Comparison of ENCODE assay signal across 1 cellular context in genomic region chr6:33357160-33357871, GRCh38.
TF ChIP-seq lines count a peak whose summit lies in the region.
"Not testable (repeated sequence)": the region's sequence is repeated elsewhere in the genome, so short reads cannot be mapped to it uniquely, and the experiment has no call there.

No MANE protein-coding gene starts in this region.

TF ChIP-seq in K562, 482 proteins besides CTCF, POLR2A, EP300 and RAD21 (continues in another document):
- TF ChIP-seq, protein P1, sequence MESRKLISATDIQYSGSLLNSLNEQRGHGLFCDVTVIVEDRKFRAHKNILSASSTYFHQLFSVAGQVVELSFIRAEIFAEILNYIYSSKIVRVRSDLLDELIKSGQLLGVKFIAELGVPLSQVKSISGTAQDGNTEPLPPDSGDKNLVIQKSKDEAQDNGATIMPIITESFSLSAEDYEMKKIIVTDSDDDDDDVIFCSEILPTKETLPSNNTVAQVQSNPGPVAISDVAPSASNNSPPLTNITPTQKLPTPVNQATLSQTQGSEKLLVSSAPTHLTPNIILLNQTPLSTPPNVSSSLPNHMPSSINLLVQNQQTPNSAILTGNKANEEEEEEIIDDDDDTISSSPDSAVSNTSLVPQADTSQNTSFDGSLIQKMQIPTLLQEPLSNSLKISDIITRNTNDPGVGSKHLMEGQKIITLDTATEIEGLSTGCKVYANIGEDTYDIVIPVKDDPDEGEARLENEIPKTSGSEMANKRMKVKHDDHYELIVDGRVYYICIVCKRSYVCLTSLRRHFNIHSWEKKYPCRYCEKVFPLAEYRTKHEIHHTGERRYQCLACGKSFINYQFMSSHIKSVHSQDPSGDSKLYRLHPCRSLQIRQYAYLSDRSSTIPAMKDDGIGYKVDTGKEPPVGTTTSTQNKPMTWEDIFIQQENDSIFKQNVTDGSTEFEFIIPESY (CRISPR knock-in tag; IDR thresholded peaks at IDR 0.05), result peak; percentile 66; the same call in 1 of the 2 replicates
- TF ChIP-seq, protein P2, sequence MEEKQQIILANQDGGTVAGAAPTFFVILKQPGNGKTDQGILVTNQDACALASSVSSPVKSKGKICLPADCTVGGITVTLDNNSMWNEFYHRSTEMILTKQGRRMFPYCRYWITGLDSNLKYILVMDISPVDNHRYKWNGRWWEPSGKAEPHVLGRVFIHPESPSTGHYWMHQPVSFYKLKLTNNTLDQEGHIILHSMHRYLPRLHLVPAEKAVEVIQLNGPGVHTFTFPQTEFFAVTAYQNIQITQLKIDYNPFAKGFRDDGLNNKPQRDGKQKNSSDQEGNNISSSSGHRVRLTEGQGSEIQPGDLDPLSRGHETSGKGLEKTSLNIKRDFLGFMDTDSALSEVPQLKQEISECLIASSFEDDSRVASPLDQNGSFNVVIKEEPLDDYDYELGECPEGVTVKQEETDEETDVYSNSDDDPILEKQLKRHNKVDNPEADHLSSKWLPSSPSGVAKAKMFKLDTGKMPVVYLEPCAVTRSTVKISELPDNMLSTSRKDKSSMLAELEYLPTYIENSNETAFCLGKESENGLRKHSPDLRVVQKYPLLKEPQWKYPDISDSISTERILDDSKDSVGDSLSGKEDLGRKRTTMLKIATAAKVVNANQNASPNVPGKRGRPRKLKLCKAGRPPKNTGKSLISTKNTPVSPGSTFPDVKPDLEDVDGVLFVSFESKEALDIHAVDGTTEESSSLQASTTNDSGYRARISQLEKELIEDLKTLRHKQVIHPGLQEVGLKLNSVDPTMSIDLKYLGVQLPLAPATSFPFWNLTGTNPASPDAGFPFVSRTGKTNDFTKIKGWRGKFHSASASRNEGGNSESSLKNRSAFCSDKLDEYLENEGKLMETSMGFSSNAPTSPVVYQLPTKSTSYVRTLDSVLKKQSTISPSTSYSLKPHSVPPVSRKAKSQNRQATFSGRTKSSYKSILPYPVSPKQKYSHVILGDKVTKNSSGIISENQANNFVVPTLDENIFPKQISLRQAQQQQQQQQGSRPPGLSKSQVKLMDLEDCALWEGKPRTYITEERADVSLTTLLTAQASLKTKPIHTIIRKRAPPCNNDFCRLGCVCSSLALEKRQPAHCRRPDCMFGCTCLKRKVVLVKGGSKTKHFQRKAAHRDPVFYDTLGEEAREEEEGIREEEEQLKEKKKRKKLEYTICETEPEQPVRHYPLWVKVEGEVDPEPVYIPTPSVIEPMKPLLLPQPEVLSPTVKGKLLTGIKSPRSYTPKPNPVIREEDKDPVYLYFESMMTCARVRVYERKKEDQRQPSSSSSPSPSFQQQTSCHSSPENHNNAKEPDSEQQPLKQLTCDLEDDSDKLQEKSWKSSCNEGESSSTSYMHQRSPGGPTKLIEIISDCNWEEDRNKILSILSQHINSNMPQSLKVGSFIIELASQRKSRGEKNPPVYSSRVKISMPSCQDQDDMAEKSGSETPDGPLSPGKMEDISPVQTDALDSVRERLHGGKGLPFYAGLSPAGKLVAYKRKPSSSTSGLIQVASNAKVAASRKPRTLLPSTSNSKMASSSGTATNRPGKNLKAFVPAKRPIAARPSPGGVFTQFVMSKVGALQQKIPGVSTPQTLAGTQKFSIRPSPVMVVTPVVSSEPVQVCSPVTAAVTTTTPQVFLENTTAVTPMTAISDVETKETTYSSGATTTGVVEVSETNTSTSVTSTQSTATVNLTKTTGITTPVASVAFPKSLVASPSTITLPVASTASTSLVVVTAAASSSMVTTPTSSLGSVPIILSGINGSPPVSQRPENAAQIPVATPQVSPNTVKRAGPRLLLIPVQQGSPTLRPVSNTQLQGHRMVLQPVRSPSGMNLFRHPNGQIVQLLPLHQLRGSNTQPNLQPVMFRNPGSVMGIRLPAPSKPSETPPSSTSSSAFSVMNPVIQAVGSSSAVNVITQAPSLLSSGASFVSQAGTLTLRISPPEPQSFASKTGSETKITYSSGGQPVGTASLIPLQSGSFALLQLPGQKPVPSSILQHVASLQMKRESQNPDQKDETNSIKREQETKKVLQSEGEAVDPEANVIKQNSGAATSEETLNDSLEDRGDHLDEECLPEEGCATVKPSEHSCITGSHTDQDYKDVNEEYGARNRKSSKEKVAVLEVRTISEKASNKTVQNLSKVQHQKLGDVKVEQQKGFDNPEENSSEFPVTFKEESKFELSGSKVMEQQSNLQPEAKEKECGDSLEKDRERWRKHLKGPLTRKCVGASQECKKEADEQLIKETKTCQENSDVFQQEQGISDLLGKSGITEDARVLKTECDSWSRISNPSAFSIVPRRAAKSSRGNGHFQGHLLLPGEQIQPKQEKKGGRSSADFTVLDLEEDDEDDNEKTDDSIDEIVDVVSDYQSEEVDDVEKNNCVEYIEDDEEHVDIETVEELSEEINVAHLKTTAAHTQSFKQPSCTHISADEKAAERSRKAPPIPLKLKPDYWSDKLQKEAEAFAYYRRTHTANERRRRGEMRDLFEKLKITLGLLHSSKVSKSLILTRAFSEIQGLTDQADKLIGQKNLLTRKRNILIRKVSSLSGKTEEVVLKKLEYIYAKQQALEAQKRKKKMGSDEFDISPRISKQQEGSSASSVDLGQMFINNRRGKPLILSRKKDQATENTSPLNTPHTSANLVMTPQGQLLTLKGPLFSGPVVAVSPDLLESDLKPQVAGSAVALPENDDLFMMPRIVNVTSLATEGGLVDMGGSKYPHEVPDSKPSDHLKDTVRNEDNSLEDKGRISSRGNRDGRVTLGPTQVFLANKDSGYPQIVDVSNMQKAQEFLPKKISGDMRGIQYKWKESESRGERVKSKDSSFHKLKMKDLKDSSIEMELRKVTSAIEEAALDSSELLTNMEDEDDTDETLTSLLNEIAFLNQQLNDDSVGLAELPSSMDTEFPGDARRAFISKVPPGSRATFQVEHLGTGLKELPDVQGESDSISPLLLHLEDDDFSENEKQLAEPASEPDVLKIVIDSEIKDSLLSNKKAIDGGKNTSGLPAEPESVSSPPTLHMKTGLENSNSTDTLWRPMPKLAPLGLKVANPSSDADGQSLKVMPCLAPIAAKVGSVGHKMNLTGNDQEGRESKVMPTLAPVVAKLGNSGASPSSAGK (IDR thresholded peaks at IDR 0.05), result peak; percentile 72
- TF ChIP-seq HDAC2 (IDR thresholded peaks at IDR 0.05) (0 out of 2 replicates have a peak, but pooled peaks have one; percentile 29), CBFA2T2 (conservative IDR thresholded peaks at IDR 0.05) (peak; percentile 85), HDAC1 (IDR thresholded peaks at IDR 0.05) (peak in 1 of 2 experiments; percentile 47; a peak in 1 of 4 replicates), NCOR1 (IDR thresholded peaks at IDR 0.05) (peak; percentile 76), ZNF384 (IDR thresholded peaks at IDR 0.05; ENCODE audit: low read depth, low read length) (peak; percentile 57), ARID1B (IDR thresholded peaks at IDR 0.05) (peak; percentile 75), MYNN (IDR thresholded peaks at IDR 0.05) (peak; percentile 55; the same call in 1 of the 2 replicates), TAL1 (IDR thresholded peaks at IDR 0.05) (peak; percentile 78), MAX (CRISPR knock-in tag; IDR thresholded peaks at IDR 0.05) (peak; percentile 88), TCF3 (CRISPR knock-in tag; IDR thresholded peaks at IDR 0.05) (peak; percentile 80), HMBOX1 (IDR thresholded peaks at IDR 0.05) (peak; percentile 60; the same call in 1 of the 2 replicates), NFIC (IDR thresholded peaks at IDR 0.05) (peak; percentile 63), L3MBTL2 (IDR thresholded peaks at IDR 0.05) (peak; percentile 51; the same call in 1 of the 2 replicates), MTA2 (IDR thresholded peaks at IDR 0.05; ENCODE audit: low read depth) (peak; percentile 42; the same call in 1 of the 2 replicates), TEAD4 (IDR thresholded peaks at IDR 0.05; ENCODE audit: low read length) (peak; percentile 51; the same call in 1 of the 2 replicates), FOXK2 (conservative IDR thresholded peaks at IDR 0.05 in 1 of 2, IDR thresholded peaks at IDR 0.05 in 1 of 2; ENCODE audit: low read depth in 2 of 2) (peak in 1 of 2 experiments; percentile 13; a peak in 1 of 4 replicates), HDAC3 (IDR thresholded peaks at IDR 0.05; ENCODE audit: borderline replicate concordance, partially characterized antibody) (peak; percentile 22), POLR2AphosphoS5 (IDR thresholded peaks at IDR 0.05; ENCODE audit: control insufficient read depth, insufficient read depth, low read depth, low read length) (0 out of 2 replicates have a peak, but pooled peaks have one; percentile 40), SMARCA4 (IDR thresholded peaks at IDR 0.05) (peak; percentile 44), SOX6 (IDR thresholded peaks at IDR 0.05) (peak; percentile 52; the same call in 1 of the 2 replicates), KDM1A (IDR thresholded peaks at IDR 0.05) (peak in 1 of 2 experiments; percentile 64; a peak in 1 of 4 replicates), DPF2 (IDR thresholded peaks at IDR 0.05) (peak; percentile 55), ID3 (tag; IDR thresholded peaks at IDR 0.05) (peak; percentile 53; the same call in 1 of the 2 replicates), KLF13 (tag; IDR thresholded peaks at IDR 0.05; ENCODE audit: borderline replicate concordance, low read depth) (0 out of 2 replicates have a peak, but pooled peaks have one; percentile 19), EP400 (IDR thresholded peaks at IDR 0.05) (peak; percentile 38; the same call in 1 of the 2 replicates), CBFA2T3 (IDR thresholded peaks at IDR 0.05) (peak; percentile 89), CXXC5 (CRISPR knock-in tag; IDR thresholded peaks at IDR 0.05) (0 out of 2 replicates have a peak, but pooled peaks have one; percentile 8)
- TF ChIP-seq MYNN (CRISPR knock-in tag; IDR thresholded peaks at IDR 0.05); TEAD4 (CRISPR knock-in tag; IDR thresholded peaks at IDR 0.05; ENCODE audit: borderline replicate concordance); ID3 (CRISPR knock-in tag; IDR thresholded peaks at IDR 0.05): not testable (repeated sequence)
- TF ChIP-seq, protein P3, sequence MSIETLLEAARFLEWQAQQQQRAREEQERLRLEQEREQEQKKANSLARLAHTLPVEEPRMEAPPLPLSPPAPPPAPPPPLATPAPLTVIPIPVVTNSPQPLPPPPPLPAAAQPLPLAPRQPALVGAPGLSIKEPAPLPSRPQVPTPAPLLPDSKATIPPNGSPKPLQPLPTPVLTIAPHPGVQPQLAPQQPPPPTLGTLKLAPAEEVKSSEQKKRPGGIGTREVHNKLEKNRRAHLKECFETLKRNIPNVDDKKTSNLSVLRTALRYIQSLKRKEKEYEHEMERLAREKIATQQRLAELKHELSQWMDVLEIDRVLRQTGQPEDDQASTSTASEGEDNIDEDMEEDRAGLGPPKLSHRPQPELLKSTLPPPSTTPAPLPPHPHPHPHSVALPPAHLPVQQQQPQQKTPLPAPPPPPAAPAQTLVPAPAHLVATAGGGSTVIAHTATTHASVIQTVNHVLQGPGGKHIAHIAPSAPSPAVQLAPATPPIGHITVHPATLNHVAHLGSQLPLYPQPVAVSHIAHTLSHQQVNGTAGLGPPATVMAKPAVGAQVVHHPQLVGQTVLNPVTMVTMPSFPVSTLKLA (conservative IDR thresholded peaks at IDR 0.05), result peak; percentile 50 to 80; a peak in 3 of 4 replicates
- TF ChIP-seq, protein P4, sequence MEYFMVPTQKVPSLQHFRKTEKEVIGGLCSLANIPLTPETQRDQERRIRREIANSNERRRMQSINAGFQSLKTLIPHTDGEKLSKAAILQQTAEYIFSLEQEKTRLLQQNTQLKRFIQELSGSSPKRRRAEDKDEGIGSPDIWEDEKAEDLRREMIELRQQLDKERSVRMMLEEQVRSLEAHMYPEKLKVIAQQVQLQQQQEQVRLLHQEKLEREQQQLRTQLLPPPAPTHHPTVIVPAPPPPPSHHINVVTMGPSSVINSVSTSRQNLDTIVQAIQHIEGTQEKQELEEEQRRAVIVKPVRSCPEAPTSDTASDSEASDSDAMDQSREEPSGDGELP (CRISPR knock-in tag; IDR thresholded peaks at IDR 0.05; ENCODE audit: borderline replicate concordance), result peak; percentile 8; the same call in 1 of the 2 replicates
- TF ChIP-seq, protein P5, sequence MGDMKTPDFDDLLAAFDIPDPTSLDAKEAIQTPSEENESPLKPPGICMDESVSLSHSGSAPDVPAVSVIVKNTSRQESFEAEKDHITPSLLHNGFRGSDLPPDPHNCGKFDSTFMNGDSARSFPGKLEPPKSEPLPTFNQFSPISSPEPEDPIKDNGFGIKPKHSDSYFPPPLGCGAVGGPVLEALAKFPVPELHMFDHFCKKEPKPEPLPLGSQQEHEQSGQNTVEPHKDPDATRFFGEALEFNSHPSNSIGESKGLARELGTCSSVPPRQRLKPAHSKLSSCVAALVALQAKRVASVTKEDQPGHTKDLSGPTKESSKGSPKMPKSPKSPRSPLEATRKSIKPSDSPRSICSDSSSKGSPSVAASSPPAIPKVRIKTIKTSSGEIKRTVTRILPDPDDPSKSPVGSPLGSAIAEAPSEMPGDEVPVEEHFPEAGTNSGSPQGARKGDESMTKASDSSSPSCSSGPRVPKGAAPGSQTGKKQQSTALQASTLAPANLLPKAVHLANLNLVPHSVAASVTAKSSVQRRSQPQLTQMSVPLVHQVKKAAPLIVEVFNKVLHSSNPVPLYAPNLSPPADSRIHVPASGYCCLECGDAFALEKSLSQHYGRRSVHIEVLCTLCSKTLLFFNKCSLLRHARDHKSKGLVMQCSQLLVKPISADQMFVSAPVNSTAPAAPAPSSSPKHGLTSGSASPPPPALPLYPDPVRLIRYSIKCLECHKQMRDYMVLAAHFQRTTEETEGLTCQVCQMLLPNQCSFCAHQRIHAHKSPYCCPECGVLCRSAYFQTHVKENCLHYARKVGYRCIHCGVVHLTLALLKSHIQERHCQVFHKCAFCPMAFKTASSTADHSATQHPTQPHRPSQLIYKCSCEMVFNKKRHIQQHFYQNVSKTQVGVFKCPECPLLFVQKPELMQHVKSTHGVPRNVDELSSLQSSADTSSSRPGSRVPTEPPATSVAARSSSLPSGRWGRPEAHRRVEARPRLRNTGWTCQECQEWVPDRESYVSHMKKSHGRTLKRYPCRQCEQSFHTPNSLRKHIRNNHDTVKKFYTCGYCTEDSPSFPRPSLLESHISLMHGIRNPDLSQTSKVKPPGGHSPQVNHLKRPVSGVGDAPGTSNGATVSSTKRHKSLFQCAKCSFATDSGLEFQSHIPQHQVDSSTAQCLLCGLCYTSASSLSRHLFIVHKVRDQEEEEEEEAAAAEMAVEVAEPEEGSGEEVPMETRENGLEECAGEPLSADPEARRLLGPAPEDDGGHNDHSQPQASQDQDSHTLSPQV (IDR thresholded peaks at IDR 0.05), result peak; percentile 88
